In the genomic region with DNA sequence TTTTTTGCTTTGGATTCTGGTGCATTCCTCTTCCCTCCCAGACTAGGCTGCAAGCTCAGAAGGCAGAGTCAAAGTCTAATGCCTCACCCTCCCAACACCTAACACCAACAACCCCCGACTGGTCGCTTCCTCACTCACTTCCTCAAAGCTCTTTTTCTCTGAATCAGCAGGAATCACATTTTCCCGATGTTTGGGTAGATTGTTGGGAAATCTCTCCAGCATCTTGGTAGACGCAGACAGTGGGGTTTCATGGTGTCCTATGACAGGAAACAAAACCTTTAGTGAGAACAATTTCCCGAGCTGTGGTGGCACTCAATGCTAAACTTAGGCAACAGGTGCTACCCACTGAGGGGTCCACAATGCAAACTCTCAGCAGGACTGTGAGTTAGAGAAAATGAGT, we compare ENCODE assay signal across 1 cellular context.
TF ChIP-seq lines count a peak whose summit lies in the region.

No MANE protein-coding gene starts in this region.

TF ChIP-seq in endothelial cell of umbilical vein, 7 proteins besides CTCF, POLR2A, EP300 and RAD21 (continued from another document):
- no peak for TF ChIP-seq EZH2 (IDR thresholded peaks at IDR 0.05; ENCODE audit: borderline replicate concordance, low read depth, low read length, severe bottlenecking)
- TF ChIP-seq FOS (IDR thresholded peaks at IDR 0.05; ENCODE audit: borderline replicate concordance, insufficient read depth, low read length) = no peak
- TF ChIP-seq GATA2 (IDR thresholded peaks at IDR 0.05; ENCODE audit: insufficient read depth, insufficient read length, low read depth, low read length) = no peak
- TF ChIP-seq, protein P1, sequence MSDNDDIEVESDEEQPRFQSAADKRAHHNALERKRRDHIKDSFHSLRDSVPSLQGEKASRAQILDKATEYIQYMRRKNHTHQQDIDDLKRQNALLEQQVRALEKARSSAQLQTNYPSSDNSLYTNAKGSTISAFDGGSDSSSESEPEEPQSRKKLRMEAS (IDR thresholded peaks at IDR 0.05; ENCODE audit: insufficient read depth, insufficient read length) = no peak
